Comparison of ENCODE assay signal across 11 cellular contexts in genomic region chr5:127941646-127942045, GRCh38.
DNase-seq lines count a peak whose midpoint lies in the region; ATAC-seq lines count a peak whose summit lies in the region.
"Had no signal": no experiment of that assay in that cellular context is flagged by ENCODE, and none has a peak within 500 bp of the region (broad histone marks: within the 10 kb centered on the region; RNA-seq: fewer than 3 reads in every experiment).

No MANE protein-coding gene starts in this region.

- H3K9ac ChIP-seq in skeletal muscle satellite cell (ENCODE audit: low read depth, low read length): peak overlapping the region; percentile 40

- H3K27ac ChIP-seq in SJCRH30: peak overlapping the region; percentile 19

- H3K9me3 ChIP-seq in SJCRH30 (replicated peaks) (no peaks in the 10 kb centered on the region), skeletal muscle satellite cell (replicated peaks; ENCODE audit: low read length) (no peaks in the 10 kb centered on the region)

- peak; percentile 14 for DNase-seq in NCI-H1092 treated with DMSO at 0.1 percent for 48 hours (lab: John Stamatoyannopoulos, UW)
- DNase-seq in NCI-H1092 (lab: John Stamatoyannopoulos, UW): no peak
- peak; percentile 43 to 60 for DNase-seq in SJCRH30
- DNase-seq in hepatic stellate cell (ENCODE audit: low spot score): peak; percentile 43
- DNase-seq in glomerular visceral epithelial cell (ENCODE audit: extremely low spot score): no peak
- DNase-seq: activated T-cell treated with anti-CD3 and anti-CD28 coated beads, Interleukin-2, amount 50 U/mL, for 4 hours; NCI-H2029 treated with DMSO at 0.1 percent for 48 hours; T-helper 2 cell had no signal

- H3K4me3 ChIP-seq in SJCRH30: peak overlapping the region; percentile 19
- peak overlapping the region; percentile 54 for H3K4me3 ChIP-seq in skeletal muscle satellite cell (ENCODE audit: low read length)

- no peak for ATAC-seq in HG02610 (IDR thresholded peaks at IDR 0.05; ENCODE audit: unreplicated experiment)
- ATAC-seq in HG03196 (IDR thresholded peaks at IDR 0.05; ENCODE audit: unreplicated experiment): no peak
- ATAC-seq: activated T-cell treated with anti-CD3 and anti-CD28 coated beads, Interleukin-2, amount 50 U/mL, for 4 hours had no signal

- H3K4me1 ChIP-seq in SJCRH30 (peaks cover 10% of the 10 kb centered on the region), skeletal muscle satellite cell (ENCODE audit: control insufficient read depth, insufficient read depth, low read length) (peaks cover 24% of the 10 kb centered on the region)

- H3K4me2 ChIP-seq in skeletal muscle satellite cell (ENCODE audit: low read length): peak overlapping the region; percentile 75

- H3K36me3 ChIP-seq in SJCRH30: no peaks in the 10 kb centered on the region
- H3K36me3 ChIP-seq in skeletal muscle satellite cell (ENCODE audit: insufficient read depth, low read length): no peaks in the 10 kb centered on the region

- H3K27me3 ChIP-seq in SJCRH30: no peaks in the 10 kb centered on the region
- H3K27me3 ChIP-seq in skeletal muscle satellite cell (ENCODE audit: control insufficient read depth, insufficient read depth, low read length): no peaks in the 10 kb centered on the region

Comparison
In these comparisons a context has a peak if more than half of its experiments do, and no peak if none do; other contexts are left out.
1. DNase-seq: peak in NCI-H1092 treated with DMSO at 0.1 percent for 48 hours (single experiment), SJCRH30 (2 of 2) and hepatic stellate cell (single experiment); none in NCI-H1092 (single experiment) and glomerular visceral epithelial cell (single experiment).